Comparison of ENCODE assay signal across 1 cellular context in genomic region chr5:139915834-139916233, GRCh38.
TF ChIP-seq lines count a peak whose summit lies in the region.

No MANE protein-coding gene starts in this region.

TF ChIP-seq in WTC11, 78 proteins besides CTCF, POLR2A, EP300 and RAD21 (continued from another document):
- TF ChIP-seq E2F1 (CRISPR knock-in tag; IDR thresholded peaks at IDR 0.05) (no peak), MXD4 (CRISPR knock-in tag; IDR thresholded peaks at IDR 0.05; ENCODE audit: borderline replicate concordance) (no peak)
